ENCODE assay signal across 11 cellular contexts in the genomic region with DNA sequence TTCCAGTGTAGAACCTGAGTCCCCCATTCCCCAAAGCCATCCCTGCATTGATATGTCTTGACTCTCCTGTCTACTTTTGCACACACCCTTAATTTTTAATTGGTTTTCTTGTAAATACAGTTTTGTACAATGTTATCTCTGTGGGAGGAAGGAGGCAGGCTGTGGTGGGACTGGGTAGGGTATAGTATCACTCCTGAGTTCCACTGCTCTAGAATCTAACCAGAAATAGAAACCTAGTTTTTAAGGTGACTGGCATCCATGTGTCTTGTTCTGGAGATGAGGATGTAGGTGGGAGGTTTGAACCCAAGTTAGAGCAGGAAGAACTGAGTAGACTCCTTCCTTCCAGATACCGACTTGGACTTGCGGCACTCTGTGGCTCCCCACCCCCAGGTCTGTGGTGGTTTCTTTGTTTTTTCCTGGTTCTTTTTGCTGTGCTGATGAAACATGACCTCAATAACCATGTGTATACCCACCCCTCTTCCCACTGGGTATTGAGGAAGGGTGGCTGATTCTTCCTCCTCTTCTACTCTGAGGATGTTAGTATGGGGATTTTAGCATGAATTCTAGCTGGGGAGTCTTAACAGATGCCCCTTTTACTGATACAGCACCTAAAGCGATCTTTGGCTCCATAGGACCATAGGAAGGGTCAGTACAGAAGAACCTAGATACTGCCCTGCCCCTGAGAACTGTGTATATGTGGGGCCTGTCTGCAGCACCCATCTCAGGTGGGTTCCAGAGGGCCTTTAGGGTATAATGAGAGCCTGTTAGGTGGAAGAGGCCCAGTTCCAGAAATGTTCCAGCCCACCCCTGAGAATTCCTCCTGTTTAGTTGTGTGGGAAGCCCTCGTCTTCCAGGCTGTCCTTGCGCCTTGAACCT. TPM values are rescaled to one million over a fixed set of nuclear protein-coding genes. Genes with fewer than 3 reads are reported as not detected.
DNase-seq lines count a peak whose midpoint lies in the region; ATAC-seq and TF ChIP-seq lines count a peak whose summit lies in the region.
"Had no signal": no experiment of that assay in that cellular context is flagged by ENCODE, and none has a peak within 500 bp of the region (broad histone marks: within the 10 kb centered on the region; RNA-seq: fewer than 3 reads in every experiment).

No MANE protein-coding gene starts in this region.

- H4K20me1 ChIP-seq in mammary epithelial cell (ENCODE audit: insufficient read depth, low read length), result no peaks in the 10 kb centered on the region

- H3K27me3 ChIP-seq in mammary epithelial cell (ENCODE audit: insufficient read depth, low read length), result no peaks in the 10 kb centered on the region
- H3K27me3 ChIP-seq in breast epithelium, result no peaks in the 10 kb centered on the region
- H3K27me3 ChIP-seq in upper lobe of right lung, result no peaks in the 10 kb centered on the region
- no peaks in the 10 kb centered on the region for H3K27me3 ChIP-seq in prostate gland (replicated peaks; ENCODE audit: insufficient read depth)
- H3K27me3 ChIP-seq: BE2C had no signal

- no peak for ATAC-seq in upper lobe of right lung

- no peak overlapping the region for H3K4me2 ChIP-seq in mammary epithelial cell (ENCODE audit: insufficient read depth, low read depth, low read length)

- in situ Hi-C loops in mammary epithelial cell (cut with MboI; ENCODE audit: low sequenced_read_pairs in 2 of 2), result no loop called here

- no peak for DNase-seq in MCF 10A (ENCODE audit: unreplicated experiment)
- DNase-seq in mammary epithelial cell, result no peak
- no peak for DNase-seq in breast epithelium (ENCODE audit: low spot score in 2 of 2)
- DNase-seq in upper lobe of right lung, result no peak
- DNase-seq in prostate gland (ENCODE audit: low spot score), result no peak
- no peak for DNase-seq in SKM-1 (lab: John Stamatoyannopoulos, UW; ENCODE audit: unreplicated experiment)
- DNase-seq in NCI-H226, result no peak
- DNase-seq: BE2C; midbrain; stimulated activated CD4-positive, alpha-beta T cell treated with anti-CD3 and anti-CD28 coated beads, Interleukin-2, amount 100 ng/mL, for 48 hours had no signal

- 98% methylated on average over 4 of the region's 5 CpGs for WGBS in mammary epithelial cell (ENCODE audit: low coverage, missing lambda C conversion rate)
- 100% methylated on average over 2 to 3 of the region's 5 CpGs for WGBS in mesodermal cell (ENCODE audit: insufficient coverage in 2 of 2), 2 experiments
- WGBS in prostate gland, result 81% methylated on average over 5 of the region's 5 CpGs

- no peak for TF ChIP-seq CTCF in MCF 10A (IDR thresholded peaks at IDR 0.05; ENCODE audit: unreplicated experiment)
- no peak for TF ChIP-seq CTCF in mammary epithelial cell (conservative IDR thresholded peaks at IDR 0.05 in 1 of 2, IDR thresholded peaks at IDR 0.05 in 1 of 2; ENCODE audit: extremely low read depth in 1 of 2, insufficient read depth in 1 of 2, low read depth in 1 of 2, low read length in 2 of 2)
- TF ChIP-seq CTCF in breast epithelium (IDR thresholded peaks at IDR 0.05), result no peak
- TF ChIP-seq CTCF in upper lobe of right lung (IDR thresholded peaks at IDR 0.05), result no peak
- TF ChIP-seq CTCF in prostate gland (IDR thresholded peaks at IDR 0.05), result no peak

- dilution Hi-C loops in mammary epithelial cell (cut with HindIII; ENCODE audit: low sequenced_read_pairs), result no loop called here

- H3K9ac ChIP-seq in mammary epithelial cell (ENCODE audit: insufficient read depth, low read length), result no peak overlapping the region

- CTCF ChIA-PET in MCF 10A (lab: Yijun Ruan, JAX), result interaction anchor here (0.9 to 1.5 kb wide), 4 partner anchors 9 to 199 kb away, joined by 3 to 4 read pairs (median 3); no protein-coding TSS in a partner anchor
- CTCF ChIA-PET in mammary epithelial cell (lab: Charles Lee; ENCODE audit: low non-redundant PET), result no interaction called here

- peaks cover 72% of the 10 kb centered on the region for H3K4me1 ChIP-seq in mammary epithelial cell (ENCODE audit: insufficient read depth, low read length)
- H3K4me1 ChIP-seq in breast epithelium, result peaks cover 11 to 25% of the 10 kb centered on the region in 2 donors
- H3K4me1 ChIP-seq in mesodermal cell (ENCODE audit: control insufficient read depth, insufficient read depth, low read length, poor library complexity, severe bottlenecking), result peaks cover 28% of the 10 kb centered on the region
- H3K4me1 ChIP-seq in upper lobe of right lung, result peaks cover 57% of the 10 kb centered on the region
- no peaks in the 10 kb centered on the region for H3K4me1 ChIP-seq in prostate gland (replicated peaks)
- H3K4me1 ChIP-seq: BE2C had no signal

- H3K4me3 ChIP-seq in mammary epithelial cell (replicated peaks in 1 of 3; ENCODE audit: insufficient read depth in 1 of 3, low read depth in 2 of 3, low read length in 3 of 3) (no peak overlapping the region), breast epithelium (no peak overlapping the region), mesodermal cell (ENCODE audit: extremely low read depth, insufficient read depth, low read length, poor library complexity, severe bottlenecking) (no peak overlapping the region), upper lobe of right lung (no peak overlapping the region), prostate gland (no peak overlapping the region)

- no peak for TF ChIP-seq POLR2A in breast epithelium (IDR thresholded peaks at IDR 0.05)
- no peak for TF ChIP-seq POLR2A in prostate gland (IDR thresholded peaks at IDR 0.05)

- peaks cover 100% of the 10 kb centered on the region for H3K36me3 Mint-ChIP-seq in MCF 10A (ENCODE audit: insufficient read depth, unreplicated experiment)

- peaks cover 37% of the 10 kb centered on the region for H3K4me1 Mint-ChIP-seq in MCF 10A (ENCODE audit: insufficient read depth, unreplicated experiment)

- H3K27ac Mint-ChIP-seq in MCF 10A (ENCODE audit: low read depth, unreplicated experiment), result peak overlapping the region; percentile 70

- POLR2A ChIA-PET in MCF 10A (lab: Yijun Ruan, JAX), result interaction anchor here (0.6 to 1.5 kb wide), 6 partner anchors 8 to 91 kb away, joined by 3 to 6 read pairs (median 4); no protein-coding TSS in a partner anchor

- peaks cover 19% of the 10 kb centered on the region for H3K79me2 ChIP-seq in mammary epithelial cell (ENCODE audit: insufficient read depth, low read length)

- no peak overlapping the region for H2AFZ ChIP-seq in mammary epithelial cell (ENCODE audit: low read depth, low read length)

- H3K4me3 Mint-ChIP-seq in MCF 10A (ENCODE audit: unreplicated experiment), result no peak overlapping the region

- H3K36me3 ChIP-seq in mammary epithelial cell (ENCODE audit: insufficient read depth, low read length) (peaks cover 40% of the 10 kb centered on the region), breast epithelium (peaks cover 21% of the 10 kb centered on the region), mesodermal cell (ENCODE audit: control insufficient read depth, insufficient read depth, low read length) (peaks cover 84% of the 10 kb centered on the region), upper lobe of right lung (peaks cover 58% of the 10 kb centered on the region), prostate gland (peaks cover 36 to 45% of the 10 kb centered on the region in 2 donors)

- no peaks in the 10 kb centered on the region for H3K9me3 ChIP-seq in mammary epithelial cell (replicated peaks; ENCODE audit: insufficient read depth, low read length)
- no peaks in the 10 kb centered on the region for H3K9me3 ChIP-seq in breast epithelium
- no peaks in the 10 kb centered on the region for H3K9me3 ChIP-seq in mesodermal cell (ENCODE audit: control insufficient read depth, low read length)
- H3K9me3 ChIP-seq in upper lobe of right lung, result no peaks in the 10 kb centered on the region
- H3K9me3 ChIP-seq in prostate gland, result no peaks in the 10 kb centered on the region
- H3K9me3 ChIP-seq: BE2C had no signal

- no peaks in the 10 kb centered on the region for H3K27me3 Mint-ChIP-seq in MCF 10A (ENCODE audit: insufficient read depth, unreplicated experiment)

- H3K27ac ChIP-seq in mammary epithelial cell (ENCODE audit: insufficient read depth, low read depth, low read length), result no peak overlapping the region
- H3K27ac ChIP-seq in breast epithelium, result peak overlapping the region; percentile 76 to 80
- peak overlapping the region; percentile 19 for H3K27ac ChIP-seq in mesodermal cell (ENCODE audit: low read depth, low read length, severe bottlenecking)
- peak overlapping the region; percentile 48 for H3K27ac ChIP-seq in upper lobe of right lung
- H3K27ac ChIP-seq in prostate gland, result peak overlapping the region in 1 of 2 donors; percentile 10

- intact Hi-C loops in MCF 10A (cut with micrococcal nuclease), result no loop called here
- intact Hi-C loops in mammary epithelial cell (cut with micrococcal nuclease), result loop anchor here (10.0 kb wide), 1 partner anchor 203 kb away; no protein-coding TSS in a partner anchor
- intact Hi-C loops in breast epithelium (cut with DNase I; ENCODE audit: low total_unique reads), result no loop called here
- intact Hi-C loops in upper lobe of right lung (cut with DNase I), result no loop called here
- intact Hi-C loops in prostate gland (cut with DNase I), result no loop called here

- H3K9me3 Mint-ChIP-seq in MCF 10A (ENCODE audit: unreplicated experiment), result no peaks in the 10 kb centered on the region

- BruUV-seq in MCF 10A (replicated peaks; lab: Mats Ljungman, UMichigan), result no TSS peak
- no TSS peak for BruUV-seq in mammary epithelial cell (replicated peaks; lab: Mats Ljungman, UMichigan)

RNA-seq across cellular contexts. Expression of a gene that starts 48.7 kb away (rescaled TPM):
- total RNA-seq in MCF 10A (2022) (309 and 318 TPM in 2 replicates), mammary epithelial cell (100 to 1,000 TPM; 147 to 305 TPM), breast epithelium (100 to 1,000 TPM in 2 of 3 donors, 10 to 100 TPM in 1; 80.2 to 147 (median 133) TPM), upper lobe of right lung (174 TPM), prostate gland (100 to 1,000 TPM in 1 of 2 donors, 10 to 100 TPM in 1; 98.4 to 138 TPM)
- 107 TPM for polyA plus RNA-seq in mammary epithelial cell
- polyA minus RNA-seq in mammary epithelial cell, result 517 TPM
- polyA plus RNA-seq in mesodermal cell (2013, experiment 1 of 2), result 221 TPM
- polyA plus RNA-seq in mesodermal cell (2013, experiment 2 of 2), result 211 TPM

RNA-seq across cellular contexts. Expression of a gene that starts 48.9 kb away (rescaled TPM):
- total RNA-seq in MCF 10A (2022), result 62.2 and 64.9 TPM in 2 replicates
- 10 to 100 TPM; 42.7 to 52.0 TPM for total RNA-seq in mammary epithelial cell
- 35.7 TPM for polyA plus RNA-seq in mammary epithelial cell
- 39.0 TPM for polyA minus RNA-seq in mammary epithelial cell
- total RNA-seq in breast epithelium, result 10 to 100 TPM; 36.4 to 46.1 (median 41.3) TPM
- polyA plus RNA-seq in mesodermal cell (2013, experiment 1 of 2), result 46.5 TPM
- polyA plus RNA-seq in mesodermal cell (2013, experiment 2 of 2), result 44.2 TPM
- 63.0 TPM for total RNA-seq in upper lobe of right lung
- 10 to 100 TPM; 34.6 to 62.0 TPM for total RNA-seq in prostate gland
